7 cellular contexts compared by ENCODE assay signal in the genomic region with DNA sequence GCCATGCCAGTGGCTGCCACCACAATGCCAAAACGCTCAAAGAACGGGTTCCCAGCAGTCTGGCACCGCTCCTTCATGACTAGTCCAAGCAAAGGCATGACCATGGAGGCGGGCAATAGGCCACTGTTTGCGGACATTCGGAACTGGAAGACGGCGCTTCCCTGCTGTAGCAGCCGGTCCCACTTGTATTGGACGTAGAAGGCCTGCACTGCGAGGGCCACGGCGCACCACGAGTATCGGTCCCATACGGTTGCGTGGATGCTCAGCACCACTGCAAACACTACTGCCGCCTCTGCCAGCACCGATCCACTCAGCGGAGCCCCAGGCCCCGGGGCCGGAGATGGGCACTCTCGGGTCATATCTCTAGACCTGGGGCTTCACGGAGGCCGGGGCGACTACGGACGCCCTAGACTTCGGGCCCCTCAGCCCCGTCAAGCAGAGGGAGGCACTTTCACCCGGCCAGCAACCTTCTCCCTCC. TPM values are rescaled to one million over a fixed set of nuclear protein-coding genes. Genes with fewer than 3 reads are reported as not detected.
A peak's percentile ranks its signal among the peaks of the same experiment; 100 is the strongest.
DNase-seq lines count a peak whose midpoint lies in the region; ATAC-seq, FAIRE-seq and TF ChIP-seq lines count a peak whose summit lies in the region.

No MANE protein-coding gene starts in this region.

- CTCF ChIA-PET in HepG2 (lab: Yijun Ruan, JAX; ENCODE audit: low intra/inter-chr PET ratio, low total read pairs): no interaction called here

- H3K36me3 ChIP-seq in GM06990 (ENCODE audit: control insufficient read depth, insufficient read depth, low read length): peaks cover 6% of the 10 kb centered on the region
- no peaks in the 10 kb centered on the region for H3K36me3 ChIP-seq in colonic mucosa
- peaks cover under 1 to 2% of the 10 kb centered on the region in 2 experiments; a peak in 3 of 5 replicates for H3K36me3 ChIP-seq in HepG2 (replicated peaks in 1 of 2; ENCODE audit: control insufficient read depth in 1 of 2, insufficient read depth in 2 of 2, low read length in 2 of 2)

- TF ChIP-seq EP300 in HepG2 (IDR thresholded peaks at IDR 0.05; ENCODE audit: low read depth in 2 of 2, low read length in 2 of 2) (no peak), HepG2 (CRISPR knock-in tag; IDR thresholded peaks at IDR 0.05; ENCODE audit: borderline replicate concordance) (no peak)

- no peak for FAIRE-seq in HepG2 (lab: Jason Lieb, UNC)

- POLR2A ChIA-PET in HepG2 (lab: Yijun Ruan, JAX): no interaction called here

- H3K4me1 ChIP-seq in colonic mucosa (peaks cover 5% of the 10 kb centered on the region), HepG2 (ENCODE audit: insufficient read depth, low read length) (peaks cover 68% of the 10 kb centered on the region)

- H3K27ac ChIP-seq in colonic mucosa (peak overlapping the region; percentile 88), HepG2 (ENCODE audit: extremely low read length, insufficient read depth, low read length) (peak overlapping the region; percentile 80)

- TF ChIP-seq RAD21 in HepG2 (CRISPR knock-in tag; IDR thresholded peaks at IDR 0.05): no peak

- H4K20me1 ChIP-seq in HepG2 (ENCODE audit: insufficient read depth, low read length): no peaks in the 10 kb centered on the region

- DNase-seq in GM06990 (ENCODE audit: extremely low read depth, insufficient read length) (no peak), RPMI8226 (peak; percentile 46), colonic mucosa (no peak), HepG2 (ENCODE audit: low spot score) (no peak), superior temporal gyrus (ENCODE audit: extremely low spot score) (peak; percentile 36), Kasumi-1 (lab: John Stamatoyannopoulos, UW) (no peak)

- H3K9me3 ChIP-seq in colonic mucosa (no peaks in the 10 kb centered on the region), HepG2 (ENCODE audit: low read length) (no peaks in the 10 kb centered on the region)

- ATAC-seq in HG02588 (IDR thresholded peaks at IDR 0.05; ENCODE audit: unreplicated experiment): peak; percentile 17
- peak; percentile 64 for ATAC-seq in HepG2

- peak overlapping the region; percentile 96 to 99 for H3K9ac ChIP-seq in colonic mucosa (ENCODE audit: low read depth in 2 of 2, low read length in 2 of 2)
- peak overlapping the region; percentile 96 for H3K9ac ChIP-seq in HepG2 (ENCODE audit: insufficient read depth, low read depth, low read length)

- H3K27me3 ChIP-seq in GM06990 (replicated peaks; ENCODE audit: control insufficient read depth, insufficient read depth, low read length): no peaks in the 10 kb centered on the region
- no peaks in the 10 kb centered on the region for H3K27me3 ChIP-seq in colonic mucosa
- H3K27me3 ChIP-seq in HepG2 (ENCODE audit: control insufficient read depth in 1 of 2, insufficient read depth in 2 of 2, low read length in 2 of 2): no peaks in the 10 kb centered on the region; a peak in 1 of 5 replicates

- TF ChIP-seq POLR2A in HepG2 (IDR thresholded peaks at IDR 0.05; ENCODE audit: insufficient read depth in 1 of 2, low read depth in 2 of 2, low read length in 2 of 2): no peak

- H3K79me2 ChIP-seq in HepG2 (ENCODE audit: insufficient read depth, low read length): peaks cover 27% of the 10 kb centered on the region

- in situ Hi-C loops in HepG2 (cut with HindIII; ENCODE audit: extremely low pct_ligation_motif_present, low pct_unique_long_range_greater_than_20kb): no loop called here

- H3K4me2 ChIP-seq in HepG2 (ENCODE audit: low read depth, low read length): peak overlapping the region; percentile 97

- peak overlapping the region; percentile 79 for H3K4me3 ChIP-seq in GM06990 (replicated peaks; ENCODE audit: low read depth, low read length)
- H3K4me3 ChIP-seq in colonic mucosa: peak overlapping the region; percentile 90
- H3K4me3 ChIP-seq in HepG2 (replicated peaks in 1 of 3; ENCODE audit: insufficient read depth in 1 of 3, low read depth in 2 of 3, low read length in 3 of 3): peak overlapping the region; percentile 91 to 100 (median 99)

- H2AFZ ChIP-seq in HepG2 (ENCODE audit: low read length): no peak overlapping the region

- WGBS in HepG2 (ENCODE audit: low lambda C conversion rate): 0% methylated on average over 7 of the region's 31 CpGs

- TSS peak; percentile 86 for BruUV-seq in HepG2 (replicated peaks; lab: Mats Ljungman, UMichigan)

- intact Hi-C loops in colonic mucosa (cut with DNase I): no loop called here
- intact Hi-C loops in HepG2 (cut with micrococcal nuclease; ENCODE audit: unreplicated experiment): no loop called here

- TF ChIP-seq CTCF in GM06990 (IDR thresholded peaks at IDR 0.05; ENCODE audit: insufficient read depth, low read length, poor library complexity, severe bottlenecking) (no peak), colonic mucosa (IDR thresholded peaks at IDR 0.05) (no peak), HepG2 (CRISPR knock-in tag; IDR thresholded peaks at IDR 0.05) (no peak)

RNA-seq across cellular contexts. Expression of a gene that starts 0.4 kb away (rescaled TPM):
- total RNA-seq in colonic mucosa (10 to 100 TPM in 1 of 2 donors, 1 to 10 TPM in 1; 7.9 to 15.8 TPM), HepG2 (2016; rRNA removed; fragmentation: Illumina TruSeq; extraction: Trizol) (10.3 and 18.7 TPM in 2 replicates)
- total RNA-seq in HepG2 (2016; cell fraction: cytosol; rRNA removed; fragmentation: Illumina TruSeq; extraction: Trizol; ENCODE audit: low read depth): 3.1 and 3.7 TPM in 2 replicates
- 11.0 and 19.4 TPM in 2 replicates for total RNA-seq in HepG2 (2016; cell fraction: insoluble cytoplasmic fraction; rRNA removed; fragmentation: Illumina TruSeq; extraction: Trizol)
- 7.5 and 9.2 TPM in 2 replicates for total RNA-seq in HepG2 (2016; cell fraction: membrane; rRNA removed; fragmentation: Illumina TruSeq; extraction: Trizol)
- 18.0 and 18.2 TPM in 2 replicates for total RNA-seq in HepG2 (2016; cell fraction: nucleus; rRNA removed; fragmentation: Illumina TruSeq; extraction: Trizol)
- 15.4 and 19.2 TPM in 2 replicates for polyA plus RNA-seq in HepG2 (2011; rRNA removed)
- polyA plus RNA-seq in HepG2 (2011; cell fraction: cytosol; rRNA removed): 20.0 and 23.0 TPM in 2 replicates
- 7.1 TPM in 2 replicates for polyA plus RNA-seq in HepG2 (2011; cell fraction: nucleus; rRNA removed)
- polyA plus RNA-seq in HepG2 (2012): 10.1 and 10.3 TPM in 2 replicates
- 2.6 and 4.0 TPM in 2 replicates for polyA plus RNA-seq in HepG2 (2016; cell fraction: cytosol; fragmentation: Illumina TruSeq; extraction: Trizol; ENCODE audit: low read depth)
- 10.6 and 11.1 TPM in 2 replicates for polyA plus RNA-seq in HepG2 (2016; cell fraction: insoluble cytoplasmic fraction; fragmentation: Illumina TruSeq; extraction: Trizol; ENCODE audit: low read depth)
- polyA plus RNA-seq in HepG2 (2016; cell fraction: membrane; fragmentation: Illumina TruSeq; extraction: Trizol; ENCODE audit: low read depth): 5.2 and 6.9 TPM in 2 replicates
- 23.1 and 24.2 TPM in 2 replicates for polyA plus RNA-seq in HepG2 (2016; cell fraction: nucleus; fragmentation: Illumina TruSeq; extraction: Trizol; ENCODE audit: insufficient read depth, low read depth)
- 61.1 and 98.9 TPM in 2 replicates for polyA minus RNA-seq in HepG2 (2011; rRNA and poly(A)+ RNA removed; ENCODE audit: low replicate concordance)
- 10.9 and 12.8 TPM in 2 replicates for polyA minus RNA-seq in HepG2 (2011; cell fraction: cytosol; rRNA and poly(A)+ RNA removed)
- polyA minus RNA-seq in HepG2 (2011; cell fraction: nucleus; rRNA and poly(A)+ RNA removed): 16.7 and 17.8 TPM in 2 replicates

RNA-seq across cellular contexts. Expression of a gene that starts 0.5 kb away (rescaled TPM):
- total RNA-seq in colonic mucosa (10 to 100 TPM; 26.8 to 43.9 TPM), HepG2 (2016; rRNA removed; fragmentation: Illumina TruSeq; extraction: Trizol) (38.5 and 54.1 TPM in 2 replicates)
- total RNA-seq in HepG2 (2016; cell fraction: cytosol; rRNA removed; fragmentation: Illumina TruSeq; extraction: Trizol; ENCODE audit: low read depth): 8.2 and 12.6 TPM in 2 replicates
- 35.5 and 47.1 TPM in 2 replicates for total RNA-seq in HepG2 (2016; cell fraction: insoluble cytoplasmic fraction; rRNA removed; fragmentation: Illumina TruSeq; extraction: Trizol)
- total RNA-seq in HepG2 (2016; cell fraction: membrane; rRNA removed; fragmentation: Illumina TruSeq; extraction: Trizol): 10.3 and 12.4 TPM in 2 replicates
- total RNA-seq in HepG2 (2016; cell fraction: nucleus; rRNA removed; fragmentation: Illumina TruSeq; extraction: Trizol): 52.4 and 56.0 TPM in 2 replicates
- polyA plus RNA-seq in HepG2 (2011; rRNA removed): 28.0 and 31.5 TPM in 2 replicates
- 30.7 and 31.2 TPM in 2 replicates for polyA plus RNA-seq in HepG2 (2011; cell fraction: cytosol; rRNA removed)
- 80.5 and 92.3 TPM in 2 replicates for polyA plus RNA-seq in HepG2 (2011; cell fraction: nucleus; rRNA removed)
- 31.1 and 32.6 TPM in 2 replicates for polyA plus RNA-seq in HepG2 (2012)
- 1.6 and 2.1 TPM in 2 replicates for polyA plus RNA-seq in HepG2 (2016; cell fraction: cytosol; fragmentation: Illumina TruSeq; extraction: Trizol; ENCODE audit: low read depth)
- 27.2 and 38.0 TPM in 2 replicates for polyA plus RNA-seq in HepG2 (2016; cell fraction: insoluble cytoplasmic fraction; fragmentation: Illumina TruSeq; extraction: Trizol; ENCODE audit: low read depth)
- polyA plus RNA-seq in HepG2 (2016; cell fraction: membrane; fragmentation: Illumina TruSeq; extraction: Trizol; ENCODE audit: low read depth): 3.8 and 4.7 TPM in 2 replicates
- 55.8 and 60.8 TPM in 2 replicates for polyA plus RNA-seq in HepG2 (2016; cell fraction: nucleus; fragmentation: Illumina TruSeq; extraction: Trizol; ENCODE audit: insufficient read depth, low read depth)
- 177 and 560 TPM in 2 replicates for polyA minus RNA-seq in HepG2 (2011; rRNA and poly(A)+ RNA removed; ENCODE audit: low replicate concordance)
- polyA minus RNA-seq in HepG2 (2011; cell fraction: cytosol; rRNA and poly(A)+ RNA removed): 51.6 and 71.1 TPM in 2 replicates
- 71.8 and 93.1 TPM in 2 replicates for polyA minus RNA-seq in HepG2 (2011; cell fraction: nucleus; rRNA and poly(A)+ RNA removed)

RNA-seq across cellular contexts. Expression of a gene that starts 26.2 kb away (rescaled TPM):
- total RNA-seq in colonic mucosa: 1 to 10 TPM; 1.8 to 6.6 TPM
- 10.6 and 12.3 TPM in 2 replicates for total RNA-seq in HepG2 (2016; rRNA removed; fragmentation: Illumina TruSeq; extraction: Trizol)
- total RNA-seq in HepG2 (2016; cell fraction: cytosol; rRNA removed; fragmentation: Illumina TruSeq; extraction: Trizol; ENCODE audit: low read depth): 3.5 and 4.7 TPM in 2 replicates
- 10.3 and 13.2 TPM in 2 replicates for total RNA-seq in HepG2 (2016; cell fraction: insoluble cytoplasmic fraction; rRNA removed; fragmentation: Illumina TruSeq; extraction: Trizol)
- total RNA-seq in HepG2 (2016; cell fraction: membrane; rRNA removed; fragmentation: Illumina TruSeq; extraction: Trizol): 4.2 and 5.2 TPM in 2 replicates
- 5.8 and 8.2 TPM in 2 replicates for total RNA-seq in HepG2 (2016; cell fraction: nucleus; rRNA removed; fragmentation: Illumina TruSeq; extraction: Trizol)
- 19.6 and 25.3 TPM in 2 replicates for polyA plus RNA-seq in HepG2 (2011; rRNA removed)
- 12.8 and 20.7 TPM in 2 replicates for polyA plus RNA-seq in HepG2 (2011; cell fraction: cytosol; rRNA removed)
- 28.7 and 34.3 TPM in 2 replicates for polyA plus RNA-seq in HepG2 (2011; cell fraction: nucleus; rRNA removed)
- 9.6 and 13.5 TPM in 2 replicates for polyA plus RNA-seq in HepG2 (2012)
- 7.3 and 8.5 TPM in 2 replicates for polyA plus RNA-seq in HepG2 (2016; cell fraction: cytosol; fragmentation: Illumina TruSeq; extraction: Trizol; ENCODE audit: low read depth)
- 21.0 and 23.6 TPM in 2 replicates for polyA plus RNA-seq in HepG2 (2016; cell fraction: insoluble cytoplasmic fraction; fragmentation: Illumina TruSeq; extraction: Trizol; ENCODE audit: low read depth)
- polyA plus RNA-seq in HepG2 (2016; cell fraction: membrane; fragmentation: Illumina TruSeq; extraction: Trizol; ENCODE audit: low read depth): 8.2 and 8.9 TPM in 2 replicates
- 16.5 and 23.5 TPM in 2 replicates for polyA plus RNA-seq in HepG2 (2016; cell fraction: nucleus; fragmentation: Illumina TruSeq; extraction: Trizol; ENCODE audit: insufficient read depth, low read depth)
- 0.89 and 32.1 TPM in 2 replicates for polyA minus RNA-seq in HepG2 (2011; rRNA and poly(A)+ RNA removed; ENCODE audit: low replicate concordance)
- 12.7 and 13.2 TPM in 2 replicates for polyA minus RNA-seq in HepG2 (2011; cell fraction: cytosol; rRNA and poly(A)+ RNA removed)
- 10.7 and 15.2 TPM in 2 replicates for polyA minus RNA-seq in HepG2 (2011; cell fraction: nucleus; rRNA and poly(A)+ RNA removed)

Comparison
In these comparisons a context has a peak if more than half of its experiments do, and no peak if none do; other contexts are left out.
1. DNase-seq: peak in RPMI8226 (single experiment) and superior temporal gyrus (single experiment); none in GM06990 (single experiment), colonic mucosa (single experiment), HepG2 (single experiment) and Kasumi-1 (0 of 2).
2. Peak in every context shown above with its lines, with median percentiles within 50 percentile points of each other: H3K4me3 ChIP-seq.